In the genomic region with DNA sequence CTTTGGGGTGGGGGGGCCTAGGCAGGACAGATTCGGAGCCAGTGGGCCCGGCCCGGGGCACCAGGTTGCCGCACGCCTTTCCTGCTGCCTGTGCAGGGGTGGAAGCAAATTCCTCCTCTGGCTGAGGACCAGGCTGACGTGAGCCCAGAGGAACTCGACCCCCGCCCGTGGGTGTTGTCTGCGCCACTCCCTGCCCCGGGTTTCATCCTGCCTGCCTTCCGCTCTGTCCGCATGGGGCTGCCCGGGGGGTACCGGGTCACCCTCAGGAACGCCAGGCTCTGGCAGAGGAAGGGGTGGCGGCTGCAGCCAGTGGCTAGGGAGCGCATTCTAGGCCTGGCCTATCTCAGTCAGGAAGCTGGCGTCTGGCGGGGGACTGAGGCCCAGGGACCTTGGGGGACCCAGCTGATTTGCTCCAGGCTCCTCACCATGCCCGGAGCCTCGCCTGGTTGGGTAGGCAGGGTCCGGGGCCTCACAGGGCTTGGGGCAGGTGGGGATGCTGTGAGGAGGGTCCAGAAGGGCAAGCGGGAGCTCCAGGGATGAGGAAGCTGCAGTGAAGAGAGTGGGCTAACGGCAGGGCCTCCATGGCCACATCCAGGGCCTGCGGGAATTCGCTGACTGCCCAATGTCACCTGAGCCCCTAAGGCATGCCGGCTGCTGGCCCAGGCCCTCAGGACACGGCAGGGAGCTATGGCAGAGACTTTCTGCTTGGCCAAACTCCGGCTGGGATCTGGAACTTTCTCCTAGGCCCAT, we compare ENCODE assay signal across 10 cellular contexts. TPM values are rescaled to one million over a fixed set of nuclear protein-coding genes. Genes with fewer than 3 reads are reported as not detected.
DNase-seq lines count a peak whose midpoint lies in the region; ATAC-seq and TF ChIP-seq lines count a peak whose summit lies in the region.
"Had no signal": no experiment of that assay in that cellular context is flagged by ENCODE, and none has a peak within 500 bp of the region (broad histone marks: within the 10 kb centered on the region; RNA-seq: fewer than 3 reads in every experiment).

No MANE protein-coding gene starts in this region.

- no peaks in the 10 kb centered on the region for H3K27me3 ChIP-seq in IMR-90 (ENCODE audit: control insufficient read depth, insufficient read depth, low read length)
- H3K27me3 ChIP-seq in right lobe of liver: no peaks in the 10 kb centered on the region
- H3K27me3 ChIP-seq in stomach: peaks cover 0 to 16% (median 10%) of the 10 kb centered on the region in 3 donors

- H3K14ac ChIP-seq in IMR-90 (replicated peaks; ENCODE audit: low read depth, low read length): no peak overlapping the region

- H4K91ac ChIP-seq in IMR-90 (ENCODE audit: insufficient read depth, low read depth, low read length): no peak overlapping the region; the same call in 1 of the 2 replicates

- no peak overlapping the region for H4K5ac ChIP-seq in IMR-90 (ENCODE audit: low read depth, low read length)

- DNase-seq in IMR-90 (no peak), right lobe of liver (peak in 1 of 3 donors; percentile 60), stomach (peak; percentile 43), SK-N-DZ (ENCODE audit: low spot score) (no peak), kidney glomerular epithelial cell (lab: John Stamatoyannopoulos, UW) (no peak), RKO (ENCODE audit: low spot score) (no peak), NCI-H1105 treated with DMSO at 0.1 percent for 48 hours (lab: John Stamatoyannopoulos, UW) (no peak)
- DNase-seq: caudate nucleus, GDM1 had no signal

- H3K4me3 ChIP-seq in IMR-90 (ENCODE audit: insufficient read depth, low read depth, low read length) (no peak overlapping the region), right lobe of liver (no peak overlapping the region), stomach (no peak overlapping the region)

- no peak overlapping the region for H3K4me2 ChIP-seq in IMR-90 (ENCODE audit: low read depth, low read length)

- no peak overlapping the region for H2BK5ac ChIP-seq in IMR-90 (ENCODE audit: low read depth, low read length, poor library complexity, severe bottlenecking)

- H4K8ac ChIP-seq in IMR-90 (ENCODE audit: low read depth in 2 of 2, low read length in 2 of 2): peak overlapping the region in 1 of 2 experiments; percentile 14; a peak in 1 of 4 replicates

- in situ Hi-C loops in IMR-90 (cut with MboI; ENCODE audit: low sequenced_read_pairs): no loop called here

- H3K4ac ChIP-seq in IMR-90 (ENCODE audit: low read depth, low read length): no peak overlapping the region

- H2AFZ ChIP-seq in IMR-90 (replicated peaks; ENCODE audit: low read length, poor library complexity): peak overlapping the region; percentile 67

- H4K20me1 ChIP-seq in IMR-90 (ENCODE audit: insufficient read depth, low read length): no peaks in the 10 kb centered on the region

- peaks cover 7 to 24% of the 10 kb centered on the region in 2 experiments; a peak in 3 of 4 replicates for H3K79me1 ChIP-seq in IMR-90 (ENCODE audit: low read depth in 1 of 2, low read length in 2 of 2)

- no peak overlapping the region for H2BK20ac ChIP-seq in IMR-90 (ENCODE audit: low read depth, low read length)

- dilution Hi-C loops in IMR-90 (cut with HindIII; ENCODE audit: low sequenced_read_pairs, unreplicated experiment): no loop called here

- ATAC-seq in IMR-90 (ENCODE audit: low read depth) (no peak), right lobe of liver (no peak)

- TF ChIP-seq EP300 in stomach (IDR thresholded peaks at IDR 0.05): no peak

- H3K18ac ChIP-seq in IMR-90 (ENCODE audit: low read depth, low read length): no peak overlapping the region

- H3K27ac ChIP-seq in IMR-90 (ENCODE audit: insufficient read depth, low read length): no peak overlapping the region
- peak overlapping the region; percentile 39 for H3K27ac ChIP-seq in cingulate gyrus (ENCODE audit: low read depth, low read length)
- peak overlapping the region in 2 of 3 donors; percentile 49 to 69 for H3K27ac ChIP-seq in right lobe of liver
- H3K27ac ChIP-seq in stomach: peak overlapping the region; percentile 13 to 100 (median 72)

- TF ChIP-seq CTCF in IMR-90 (conservative IDR thresholded peaks at IDR 0.05; ENCODE audit: low read depth, low read length) (no peak), right lobe of liver (IDR thresholded peaks at IDR 0.05) (no peak), stomach (IDR thresholded peaks at IDR 0.05) (no peak)

- no peak overlapping the region for H3K23ac ChIP-seq in IMR-90 (ENCODE audit: low read depth, low read length)

- TF ChIP-seq RAD21 in IMR-90 (IDR thresholded peaks at IDR 0.05; ENCODE audit: low read length): no peak

- H3K9me1 ChIP-seq in IMR-90 (ENCODE audit: insufficient read depth, low read length): peaks cover 14% of the 10 kb centered on the region; the same call in 1 of the 2 replicates

- H3K36me3 ChIP-seq in IMR-90 (ENCODE audit: control insufficient read depth, insufficient read depth, low read length) (no peaks in the 10 kb centered on the region), right lobe of liver (no peaks in the 10 kb centered on the region), stomach (peaks cover 0 to 5% (median 1%) of the 10 kb centered on the region in 4 donors)

- H3K9ac ChIP-seq in IMR-90 (ENCODE audit: low read depth, low read length): no peak overlapping the region

- H2BK15ac ChIP-seq in IMR-90 (ENCODE audit: low read depth, low read length): no peak overlapping the region

- TF ChIP-seq POLR2A in IMR-90 (IDR thresholded peaks at IDR 0.05; ENCODE audit: low read depth, low read length) (no peak), right lobe of liver (IDR thresholded peaks at IDR 0.05) (no peak), stomach (IDR thresholded peaks at IDR 0.05) (no peak)

- H2AK9ac ChIP-seq in IMR-90 (replicated peaks; ENCODE audit: low read depth, low read length, poor library complexity): peak overlapping the region; percentile 80

- no TSS peak for BruUV-seq in IMR-90 (replicated peaks; lab: Mats Ljungman, UMichigan)

- peaks cover 12% of the 10 kb centered on the region for H3K4me1 ChIP-seq in IMR-90 (ENCODE audit: control insufficient read depth, insufficient read depth, low read length)
- H3K4me1 ChIP-seq in right lobe of liver: peaks cover 0 to 12% (median 4%) of the 10 kb centered on the region in 4 donors
- peaks cover 23 to 53% (median 38%) of the 10 kb centered on the region in 4 donors for H3K4me1 ChIP-seq in stomach

- 77% methylated on average over 16 of the region's 30 CpGs; no CpG with 5 or more reads in 1 of the 2 experiments for WGBS in IMR-90 (ENCODE audit: extremely low coverage in 2 of 2, insufficient read length in 1 of 2), 2 experiments
- no CpG with 5 or more reads among the region's 30 CpGs for WGBS in right lobe of liver (ENCODE audit: insufficient coverage, low coverage, low lambda C conversion rate, missing lambda C conversion rate)
- WGBS in stomach, 5 donors: 32 to 47% (median 41%) methylated on average over 12 to 30 of the region's 30 CpGs

- H2BK120ac ChIP-seq in IMR-90 (ENCODE audit: low read depth, low read length): no peak overlapping the region

- H2AK5ac ChIP-seq in IMR-90 (ENCODE audit: low read depth, low read length): no peak overlapping the region

- no peak overlapping the region for H3K56ac ChIP-seq in IMR-90 (ENCODE audit: extremely low read depth, insufficient read depth, low read length)

- H3K9me3 ChIP-seq in IMR-90 (ENCODE audit: control insufficient read depth, insufficient read depth, low read length): no peaks in the 10 kb centered on the region
- no peaks in the 10 kb centered on the region for H3K9me3 ChIP-seq in right lobe of liver
- no peaks in the 10 kb centered on the region for H3K9me3 ChIP-seq in stomach

- POLR2A ChIA-PET in IMR-90 (lab: Charles Lee; ENCODE audit: unreplicated experiment): no interaction called here

- intact Hi-C loops in IMR-90 (cut with micrococcal nuclease) (no loop called here), right lobe of liver (cut with DNase I) (no loop called here), stomach (cut with DNase I; ENCODE audit: low total_unique reads) (no loop called here)

- CTCF ChIA-PET in IMR-90 (lab: Yijun Ruan, JAX): interaction anchor here (0.7 kb wide), 1 partner anchor 47 kb away, joined by 3 read pairs; no protein-coding TSS in a partner anchor

RNA-seq across cellular contexts. Expression of gene IBA57, which starts 2.4 kb away (rescaled TPM):
- total RNA-seq in IMR-90 (2012; rRNA removed): 1.7 and 2.0 TPM in 2 replicates
- polyA plus RNA-seq in IMR-90 (2012; rRNA removed): 2.6 TPM in 2 replicates
- polyA plus RNA-seq in IMR-90 (2012; cell fraction: cytosol; rRNA removed): 3.8 and 4.0 TPM in 2 replicates
- polyA plus RNA-seq in IMR-90 (2012; cell fraction: nucleus; rRNA removed; ENCODE audit: low replicate concordance): 4.9 and 9.5 TPM in 2 replicates
- total RNA-seq in right lobe of liver: 1 to 10 TPM; 5.1 to 8.0 (median 6.1) TPM
- total RNA-seq in stomach: 1 to 10 TPM; 1.2 to 6.1 (median 5.0) TPM
- polyA plus RNA-seq in stomach: 1 to 10 TPM; 1.4 to 5.3 (median 3.7) TPM
- polyA plus RNA-seq in SK-N-DZ (2014; cell fraction: cytosol; rRNA removed): 4.7 and 4.8 TPM in 2 replicates
- polyA plus RNA-seq in SK-N-DZ (2014; cell fraction: nucleus; rRNA removed): 2.9 and 5.6 TPM in 2 replicates

RNA-seq across cellular contexts. Expression of gene GJC2, which starts 13.4 kb away (rescaled TPM):
- total RNA-seq in IMR-90 (2012; rRNA removed): 1.1 and 1.4 TPM in 2 replicates
- polyA plus RNA-seq in IMR-90 (2012; rRNA removed): 1.7 and 2.6 TPM in 2 replicates
- polyA plus RNA-seq in IMR-90 (2012; cell fraction: cytosol; rRNA removed): 1.5 and 2.6 TPM in 2 replicates
- polyA plus RNA-seq in IMR-90 (2012; cell fraction: nucleus; rRNA removed; ENCODE audit: low replicate concordance): 2.1 and 4.8 TPM in 2 replicates
- under 1 TPM in 5 of 6 experiments, not detected in 1; 0.12 to 0.44 (median 0.16) TPM for total RNA-seq in right lobe of liver
- total RNA-seq in stomach: 10 to 100 TPM in 1 of 5 donors, 1 to 10 TPM in 2, not detected in 2; 1.3 to 26.6 (median 1.7) TPM
- polyA plus RNA-seq in stomach: 1 to 10 TPM in 1 of 3 donors, under 1 TPM in 2; 0.46 to 1.8 (median 0.87) TPM
- 0.09 and 0.20 TPM in 2 replicates for polyA plus RNA-seq in SK-N-DZ (2014; cell fraction: cytosol; rRNA removed)
- 0.90 and 1.8 TPM in 2 replicates for polyA plus RNA-seq in SK-N-DZ (2014; cell fraction: nucleus; rRNA removed)

RNA-seq across cellular contexts. Expression of gene GUK1, which starts 23.1 kb away (rescaled TPM):
- total RNA-seq in IMR-90 (2012; rRNA removed) (465 and 524 TPM in 2 replicates), right lobe of liver (100 to 1,000 TPM in 4 of 6 experiments, 10 to 100 TPM in 2; 78.0 to 235 (median 108) TPM), stomach (100 to 1,000 TPM; 179 to 326 (median 230) TPM)
- polyA plus RNA-seq in IMR-90 (2012; rRNA removed) (548 and 630 TPM in 2 replicates), stomach (100 to 1,000 TPM; 457 to 613 (median 592) TPM)
- 522 and 1,067 TPM in 2 replicates for polyA plus RNA-seq in IMR-90 (2012; cell fraction: cytosol; rRNA removed)
- polyA plus RNA-seq in IMR-90 (2012; cell fraction: nucleus; rRNA removed; ENCODE audit: low replicate concordance): 571 and 1,090 TPM in 2 replicates
- 160 and 194 TPM in 2 replicates for polyA plus RNA-seq in SK-N-DZ (2014; cell fraction: cytosol; rRNA removed)
- 247 and 273 TPM in 2 replicates for polyA plus RNA-seq in SK-N-DZ (2014; cell fraction: nucleus; rRNA removed)

RNA-seq across cellular contexts. Expression of gene OBSCN, which starts 44.7 kb away (rescaled TPM):
- 4.1 and 4.2 TPM in 2 replicates for total RNA-seq in IMR-90 (2012; rRNA removed)
- 9.5 and 10.0 TPM in 2 replicates for polyA plus RNA-seq in IMR-90 (2012; rRNA removed)
- polyA plus RNA-seq in IMR-90 (2012; cell fraction: cytosol; rRNA removed): 3.6 and 7.2 TPM in 2 replicates
- 69.7 and 96.2 TPM in 2 replicates for polyA plus RNA-seq in IMR-90 (2012; cell fraction: nucleus; rRNA removed; ENCODE audit: low replicate concordance)
- 1 to 10 TPM in 5 of 6 experiments, under 1 TPM in 1; 0.43 to 3.5 (median 2.0) TPM for total RNA-seq in right lobe of liver
- 100 to 1,000 TPM in 1 of 5 donors, 10 to 100 TPM in 4; 24.6 to 111 (median 39.1) TPM for total RNA-seq in stomach
- 10 to 100 TPM in 1 of 3 donors, 1 to 10 TPM in 2; 7.2 to 19.7 (median 7.7) TPM for polyA plus RNA-seq in stomach
- polyA plus RNA-seq in SK-N-DZ (2014; cell fraction: cytosol; rRNA removed): 6.6 and 8.7 TPM in 2 replicates
- polyA plus RNA-seq in SK-N-DZ (2014; cell fraction: nucleus; rRNA removed): 28.2 and 34.2 TPM in 2 replicates

RNA-seq across cellular contexts. Expression of gene MRPL55, which starts 54.1 kb away (rescaled TPM):
- total RNA-seq in IMR-90 (2012; rRNA removed) (48.9 TPM in 2 replicates), right lobe of liver (10 to 100 TPM; 24.2 to 75.9 (median 38.0) TPM), stomach (100 to 1,000 TPM in 1 of 5 donors, 10 to 100 TPM in 4; 18.7 to 101 (median 77.4) TPM)
- polyA plus RNA-seq in IMR-90 (2012; rRNA removed) (95.4 and 121 TPM in 2 replicates), stomach (100 to 1,000 TPM; 136 to 158 (median 156) TPM)
- 115 and 152 TPM in 2 replicates for polyA plus RNA-seq in IMR-90 (2012; cell fraction: cytosol; rRNA removed)
- 146 and 244 TPM in 2 replicates for polyA plus RNA-seq in IMR-90 (2012; cell fraction: nucleus; rRNA removed; ENCODE audit: low replicate concordance)
- 93.2 and 126 TPM in 2 replicates for polyA plus RNA-seq in SK-N-DZ (2014; cell fraction: cytosol; rRNA removed)
- polyA plus RNA-seq in SK-N-DZ (2014; cell fraction: nucleus; rRNA removed): 96.9 and 161 TPM in 2 replicates
